Comparison of ENCODE assay signal across 10 cellular contexts in genomic region chr6:157831424-157832249, GRCh38. TPM values are rescaled to one million over a fixed set of nuclear protein-coding genes. Genes with fewer than 3 reads are reported as not detected.
DNase-seq lines count a peak whose midpoint lies in the region; ATAC-seq and TF ChIP-seq lines count a peak whose summit lies in the region.
"Had no signal": no experiment of that assay in that cellular context is flagged by ENCODE, and none has a peak within 500 bp of the region (broad histone marks: within the 10 kb centered on the region; RNA-seq: fewer than 3 reads in every experiment).

No MANE protein-coding gene starts in this region.

- no peak overlapping the region for H3K4ac ChIP-seq in mesendoderm (ENCODE audit: low read depth, low read length)

- H3K56ac ChIP-seq in mesendoderm (ENCODE audit: low read length) = peak overlapping the region; percentile 81

- no peak overlapping the region for H4K5ac ChIP-seq in mesendoderm (ENCODE audit: low read length)

- H2AFZ ChIP-seq in KMS-11 (ENCODE audit: low read depth) (no peak overlapping the region), mammary epithelial cell (ENCODE audit: low read depth, low read length) (no peak overlapping the region)
- H2AFZ ChIP-seq: parathyroid adenoma had no signal

- no peaks in the 10 kb centered on the region for H4K20me1 ChIP-seq in KMS-11 (ENCODE audit: insufficient read depth)
- H4K20me1 ChIP-seq in mammary epithelial cell (ENCODE audit: insufficient read depth, low read length) = no peaks in the 10 kb centered on the region

- no peak overlapping the region for H4K8ac ChIP-seq in mesendoderm (ENCODE audit: low read depth, low read length)

- H3K36me3 ChIP-seq in KMS-11 (ENCODE audit: insufficient read depth) (no peaks in the 10 kb centered on the region), mammary epithelial cell (ENCODE audit: insufficient read depth, low read length) (peaks cover 1% of the 10 kb centered on the region), mesendoderm (ENCODE audit: control insufficient read depth, insufficient read depth, low read length) (no peaks in the 10 kb centered on the region)

- peak overlapping the region; percentile 85 for H3K18ac ChIP-seq in mesendoderm (ENCODE audit: low read length)

- no peak overlapping the region for H2BK15ac ChIP-seq in mesendoderm (replicated peaks; ENCODE audit: low read depth)

- CTCF ChIA-PET in mammary epithelial cell (lab: Charles Lee; ENCODE audit: low non-redundant PET) = no interaction called here

- peak overlapping the region; percentile 68 for H2BK120ac ChIP-seq in mesendoderm (ENCODE audit: low read depth, low read length)

- H2AK5ac ChIP-seq in mesendoderm (ENCODE audit: low read length) = peak overlapping the region; percentile 38

- dilution Hi-C loops in mammary epithelial cell (cut with HindIII; ENCODE audit: low sequenced_read_pairs) = loop anchor here (5.0 kb wide), 1 partner anchor 36 kb away; no protein-coding TSS in a partner anchor

- H3K27me3 ChIP-seq in KMS-11 (ENCODE audit: insufficient read depth, low read depth) (no peaks in the 10 kb centered on the region), mammary epithelial cell (ENCODE audit: insufficient read depth, low read length) (no peaks in the 10 kb centered on the region), mesendoderm (ENCODE audit: insufficient read depth, low read length, poor library complexity) (no peaks in the 10 kb centered on the region)

- WGBS in mammary epithelial cell (ENCODE audit: low coverage, missing lambda C conversion rate) = 97% methylated on average over 3 of the region's 3 CpGs
- WGBS in mesendoderm (ENCODE audit: extremely low coverage, insufficient coverage, low lambda C conversion rate) = no CpG with 5 or more reads among the region's 3 CpGs

- H3K4me2 ChIP-seq in KMS-11 = peak overlapping the region; percentile 43
- peak overlapping the region; percentile 20 for H3K4me2 ChIP-seq in mammary epithelial cell (ENCODE audit: insufficient read depth, low read depth, low read length)
- H3K4me2 ChIP-seq in mesendoderm (ENCODE audit: low read length) = peak overlapping the region; percentile 21

- BruUV-seq in mammary epithelial cell (replicated peaks; lab: Mats Ljungman, UMichigan) = no TSS peak

- in situ Hi-C loops in mammary epithelial cell (cut with MboI; ENCODE audit: low sequenced_read_pairs in 2 of 2) = no loop called here

- H3K23ac ChIP-seq in mesendoderm (ENCODE audit: low read length) = no peak overlapping the region

- peaks cover 10% of the 10 kb centered on the region for H3K79me1 ChIP-seq in mesendoderm (ENCODE audit: low read length)

- DNase-seq in DMS 273 (lab: John Stamatoyannopoulos, UW; ENCODE audit: unreplicated experiment) (peak; percentile 82), mammary epithelial cell (no peak), mesendoderm (peak; percentile 93), NCI-H526 (lab: John Stamatoyannopoulos, UW) (no peak), kidney tubule cell (ENCODE audit: low spot score) (no peak)
- DNase-seq: activated effector memory CD4-positive, alpha-beta T cell treated with Interleukin-2 at 50 U/mL for 16 hours had no signal

- H3K79me2 ChIP-seq in KMS-11 (ENCODE audit: insufficient read depth, low read depth) (no peaks in the 10 kb centered on the region), mammary epithelial cell (ENCODE audit: insufficient read depth, low read length) (peaks cover 90% of the 10 kb centered on the region), mesendoderm (ENCODE audit: control insufficient read depth, insufficient read depth, low read length) (peaks cover 54% of the 10 kb centered on the region)

- TF ChIP-seq CTCF in KMS-11 (conservative IDR thresholded peaks at IDR 0.05; ENCODE audit: low read depth, low read length) = no peak
- no peak for TF ChIP-seq CTCF in mammary epithelial cell (conservative IDR thresholded peaks at IDR 0.05 in 1 of 2, IDR thresholded peaks at IDR 0.05 in 1 of 2; ENCODE audit: extremely low read depth in 1 of 2, insufficient read depth in 1 of 2, low read depth in 1 of 2, low read length in 2 of 2)

- peak overlapping the region; percentile 80 for H2BK5ac ChIP-seq in mesendoderm (ENCODE audit: low read length)

- no peak overlapping the region; the same call in 1 of the 2 replicates for H3K9ac ChIP-seq in KMS-11
- H3K9ac ChIP-seq in mammary epithelial cell (ENCODE audit: insufficient read depth, low read length) = no peak overlapping the region
- H3K9ac ChIP-seq in mesendoderm (ENCODE audit: low read length) = peak overlapping the region; percentile 46
- H3K9ac ChIP-seq: parathyroid adenoma had no signal

- H3K4me3 ChIP-seq in KMS-11 (IDR thresholded peaks at IDR 0.05; ENCODE audit: insufficient read depth, low read depth, low read length) = no peak overlapping the region
- no peak overlapping the region for H3K4me3 ChIP-seq in mammary epithelial cell (replicated peaks in 1 of 3; ENCODE audit: insufficient read depth in 1 of 3, low read depth in 2 of 3, low read length in 3 of 3)
- no peak overlapping the region for H3K4me3 ChIP-seq in mesendoderm (ENCODE audit: low read length)

- intact Hi-C loops in mammary epithelial cell (cut with micrococcal nuclease) = no loop called here

- peaks cover 66% of the 10 kb centered on the region for H3K4me1 ChIP-seq in KMS-11 (ENCODE audit: low read depth, poor library complexity, severe bottlenecking)
- peaks cover 44% of the 10 kb centered on the region for H3K4me1 ChIP-seq in mammary epithelial cell (ENCODE audit: insufficient read depth, low read length)
- H3K4me1 ChIP-seq in mesendoderm (ENCODE audit: control insufficient read depth, low read depth, low read length) = peaks cover 19% of the 10 kb centered on the region

- H3K27ac ChIP-seq in KMS-11 (peak overlapping the region; percentile 59; the same call in 1 of the 2 replicates), mammary epithelial cell (ENCODE audit: insufficient read depth, low read depth, low read length) (peak overlapping the region; percentile 89), mesendoderm (ENCODE audit: low read depth, low read length) (peak overlapping the region; percentile 63)
- H3K27ac ChIP-seq: parathyroid adenoma had no signal

- ATAC-seq in GM18868 (IDR thresholded peaks at IDR 0.05; ENCODE audit: unreplicated experiment) (no peak), HG02623 (IDR thresholded peaks at IDR 0.05; ENCODE audit: unreplicated experiment) (no peak)

- no peaks in the 10 kb centered on the region for H3K9me3 ChIP-seq in mammary epithelial cell (replicated peaks; ENCODE audit: insufficient read depth, low read length)

RNA-seq across cellular contexts. Expression of gene SNX9, which starts 8.6 kb away (rescaled TPM):
- 10 to 100 TPM; 31.5 to 59.0 TPM for total RNA-seq in mammary epithelial cell
- polyA plus RNA-seq in mammary epithelial cell = 42.5 TPM
- 24.8 TPM for polyA minus RNA-seq in mammary epithelial cell
- 28.5 TPM for polyA plus RNA-seq in mesendoderm (2013, experiment 1 of 2)
- polyA plus RNA-seq in mesendoderm (2013, experiment 2 of 2) = 29.3 TPM

Comparison
In these comparisons a context has a peak if more than half of its experiments do, and no peak if none do; other contexts are left out.
1. DNase-seq: peak in DMS 273 (single experiment) and mesendoderm (single experiment); none in mammary epithelial cell (single experiment), NCI-H526 (0 of 2) and kidney tubule cell (single experiment).
2. Peak in every context shown above with its lines, with median percentiles within 50 percentile points of each other: H3K27ac ChIP-seq and H3K4me2 ChIP-seq.